In genomic region chr14:28719130-28719529, GRCh38 we compare ENCODE assay signal across 28 cellular contexts. TPM values are rescaled to one million over a fixed set of nuclear protein-coding genes. Genes with fewer than 3 reads are reported as not detected.
DNase-seq lines count a peak whose midpoint lies in the region; ATAC-seq, FAIRE-seq and TF ChIP-seq lines count a peak whose summit lies in the region.
"Had no signal": no experiment of that assay in that cellular context is flagged by ENCODE, and none has a peak within 500 bp of the region (broad histone marks: within the 10 kb centered on the region; RNA-seq: fewer than 3 reads in every experiment).

No MANE protein-coding gene starts in this region.

- H3K27ac ChIP-seq in foreskin keratinocyte (no peak overlapping the region), suprapubic skin (no peak overlapping the region)
- H3K27ac ChIP-seq: A549; BLaER1 treated with 17β-estradiol and CSF1 and Interleukin-3, amounts not matched to agents 10 nM and 100 nM; GM23248 had no signal

- TF ChIP-seq CTCF in GM12865 (IDR thresholded peaks at IDR 0.05; ENCODE audit: insufficient read depth, low read depth, low read length, missing control alignments) (no peak), bronchial epithelial cell (IDR thresholded peaks at IDR 0.05; ENCODE audit: insufficient read depth, low read length, severe bottlenecking) (no peak), foreskin keratinocyte (conservative IDR thresholded peaks at IDR 0.05) (no peak), suprapubic skin (IDR thresholded peaks at IDR 0.05) (no peak)

- TF ChIP-seq POLR2A in suprapubic skin (IDR thresholded peaks at IDR 0.05): no peak

- FAIRE-seq in HTR-8/SVneo (lab: Jason Lieb, UNC) (peak; percentile 62), bronchial epithelial cell (lab: Jason Lieb, UNC) (no peak)
- FAIRE-seq: A549, D721Med, GM12891, GM18507, H1 had no signal

- 77% methylated on average over 5 of the region's 5 CpGs for WGBS in suprapubic skin

- H3K4me3 ChIP-seq in GM12865 (ENCODE audit: low read depth, low read length) (no peak overlapping the region), bronchial epithelial cell (ENCODE audit: low read depth, low read length) (no peak overlapping the region), suprapubic skin (no peak overlapping the region)
- H3K4me3 ChIP-seq: A549; BLaER1 treated with 17β-estradiol and CSF1 and Interleukin-3, amounts not matched to agents 10 nM and 100 nM; GM23248 had no signal

- H3K9me3 ChIP-seq in suprapubic skin: no peaks in the 10 kb centered on the region
- H3K9me3 ChIP-seq: A549; BE2C; BLaER1 treated with 17β-estradiol and CSF1 and Interleukin-3, amounts not matched to agents 10 nM and 100 nM had no signal

- TF ChIP-seq EP300 in suprapubic skin (IDR thresholded peaks at IDR 0.05): no peak

- H3K4me1 ChIP-seq in foreskin keratinocyte: no peaks in the 10 kb centered on the region
- no peaks in the 10 kb centered on the region for H3K4me1 ChIP-seq in suprapubic skin
- H3K4me1 ChIP-seq: A549; BE2C; BLaER1 treated with 17β-estradiol and CSF1 and Interleukin-3, amounts not matched to agents 10 nM and 100 nM had no signal

- H3K36me3 ChIP-seq in bronchial epithelial cell (ENCODE audit: control insufficient read depth, insufficient read depth, low read length) (no peaks in the 10 kb centered on the region), suprapubic skin (no peaks in the 10 kb centered on the region)
- H3K36me3 ChIP-seq: BE2C; BLaER1 treated with 17β-estradiol and CSF1 and Interleukin-3, amounts not matched to agents 10 nM and 100 nM had no signal

- peak; percentile 83 for ATAC-seq in foreskin keratinocyte
- ATAC-seq: A549 had no signal

- H3K27me3 ChIP-seq in bronchial epithelial cell (ENCODE audit: control insufficient read depth, insufficient read depth, low read length): no peaks in the 10 kb centered on the region
- H3K27me3 ChIP-seq in foreskin keratinocyte: no peaks in the 10 kb centered on the region
- H3K27me3 ChIP-seq in suprapubic skin: no peaks in the 10 kb centered on the region
- H3K27me3 ChIP-seq: BE2C; BLaER1 treated with 17β-estradiol and CSF1 and Interleukin-3, amounts not matched to agents 10 nM and 100 nM had no signal

- DNase-seq in GM12865 (ENCODE audit: low read depth) (peak; percentile 23), HTR-8/SVneo (ENCODE audit: insufficient read length, low spot score) (no peak), bronchial epithelial cell (ENCODE audit: low read depth) (peak; percentile 71), foreskin keratinocyte (peak; percentile 24 to 66), suprapubic skin (ENCODE audit: low spot score in 2 of 2) (no peak), NCI-H526 treated with DMSO at 0.1 percent for 48 hours (lab: John Stamatoyannopoulos, UW) (no peak), NCI-H524 treated with DMSO at 0.1 percent for 48 hours (lab: John Stamatoyannopoulos, UW) (no peak)
- no peak for DNase-seq in activated T-cell treated with anti-CD3 and anti-CD28 coated beads, Interleukin-2, amount 50 U/mL, for 48 hours
- DNase-seq: 8988T; ACHN; AML-193; BE2C; CD4-positive, alpha-beta T cell; CD8-positive, alpha-beta memory T cell; DMS 273 treated with DMSO at 0.1 percent for 48 hours; DMS79; EL; GDM1; GM23248; H7; HCEC 1CT had no signal

RNA-seq across cellular contexts. Expression of gene FOXG1, which starts 47.5 kb away (rescaled TPM):
- total RNA-seq in bronchial epithelial cell (not detected in 2 replicates), foreskin keratinocyte (not detected in 2 replicates), suprapubic skin (not detected)
- not detected in 2 replicates for polyA plus RNA-seq in foreskin keratinocyte
- total RNA-seq: CD4-positive, alpha-beta T cell; CD8-positive, alpha-beta memory T cell; GM23248 had no signal
- polyA plus RNA-seq: CD14-positive monocyte; CD8-positive, alpha-beta memory T cell; GM23248 had no signal

Comparison
In these comparisons a context has a peak if more than half of its experiments do, and no peak if none do; other contexts are left out.
1. DNase-seq: peak in GM12865 (single experiment), bronchial epithelial cell (single experiment) and foreskin keratinocyte (2 of 2); none in HTR-8/SVneo (single experiment), activated T-cell treated with anti-CD3 and anti-CD28 coated beads, Interleukin-2, amount 50 U/mL, for 48 hours (0 of 2), suprapubic skin (0 of 2), NCI-H526 treated with DMSO at 0.1 percent for 48 hours (single experiment) and NCI-H524 treated with DMSO at 0.1 percent for 48 hours (single experiment).